Comparison of ENCODE assay signal across 24 cellular contexts in genomic region chr9:8539681-8540197, GRCh38.
"Had no signal": no experiment of that assay in that cellular context is flagged by ENCODE, and none has a peak within 500 bp of the region (broad histone marks: within the 10 kb centered on the region; RNA-seq: fewer than 3 reads in every experiment).

No MANE protein-coding gene starts in this region.

- H3K27ac ChIP-seq: left lung, lower lobe of right lung, ovary, prostate gland, skin epidermis, thoracic aorta, tibial artery, upper lobe of right lung had no signal

- H3K9me3 ChIP-seq: left lung, lower lobe of right lung, ovary, prostate gland, thoracic aorta, tibial artery, upper lobe of right lung had no signal

- H3K4me1 ChIP-seq: left lung, lower lobe of right lung, prostate gland, tibial artery, upper lobe of right lung had no signal

- H3K36me3 ChIP-seq: left lung, lower lobe of right lung, ovary, prostate gland, thoracic aorta, tibial artery, upper lobe of right lung had no signal

- DNase-seq: kidney glomerular epithelial cell; left colon; left lung; lower lobe of right lung; mammary epithelial cell; mesendoderm; naive B cell; ovary; posterior cingulate gyrus; retina; right cardiac atrium; stimulated activated CD4-positive, alpha-beta T cell treated with anti-CD3 and anti-CD28 coated beads, Interleukin-12 subunit alpha, Interleukin-12 subunit beta, amount 100 ng/mL, for 4 hours; stimulated activated CD4-positive, alpha-beta T cell treated with anti-CD3 and anti-CD28 coated beads, Interleukin-15, amount 100 ng/mL, for 24 hours; stimulated activated CD4-positive, alpha-beta T cell treated with anti-CD3 and anti-CD28 coated beads, Interleukin-4, amount 100 ng/mL, for 24 hours; stimulated activated naive CD4-positive, alpha-beta T cell; tibial artery; trophoblast cell; upper lobe of right lung had no signal

- H3K4me3 ChIP-seq: left lung, lower lobe of right lung, ovary, prostate gland, skin epidermis, thoracic aorta, tibial artery, upper lobe of right lung had no signal

- ATAC-seq: left colon; left lung; lower lobe of right lung; natural killer cell treated with Interleukin-12 subunit alpha and Interleukin-12 subunit beta and Interleukin-15 and Interleukin-18, amount 100 ng/mL, for 72 hours; right cardiac atrium; sciatic nerve; stimulated activated effector memory CD8-positive, alpha-beta T cell treated with anti-CD3 and anti-CD28 coated beads, Interleukin-12 subunit alpha, Interleukin-12 subunit beta, amount 100 ng/mL, for 72 hours; upper lobe of right lung had no signal

- H3K27me3 ChIP-seq: left lung, ovary, tibial artery, upper lobe of right lung had no signal
